31 cellular contexts compared by ENCODE assay signal in the genomic region with DNA sequence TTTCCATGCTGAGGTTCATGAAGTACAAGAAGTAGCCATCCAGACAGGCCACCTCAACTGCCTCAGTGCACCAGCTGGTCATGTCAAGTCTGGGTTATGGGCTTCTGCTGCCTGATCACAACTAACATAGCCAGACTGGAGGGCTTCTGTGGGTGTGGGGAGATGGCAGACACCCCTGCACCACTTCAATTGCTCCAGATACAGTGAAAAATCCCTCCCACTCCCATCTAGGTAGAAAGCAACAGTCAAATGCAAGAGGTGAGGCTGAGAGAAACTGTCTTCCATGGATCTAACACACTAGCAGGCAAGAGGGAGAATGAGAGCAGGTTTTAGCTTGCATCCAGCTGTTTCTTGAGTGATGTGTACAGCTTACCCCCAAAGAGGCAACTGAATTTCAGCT. TPM values are rescaled to one million over a fixed set of nuclear protein-coding genes. Genes with fewer than 3 reads are reported as not detected.
"Had no signal": no experiment of that assay in that cellular context is flagged by ENCODE, and none has a peak within 500 bp of the region (broad histone marks: within the 10 kb centered on the region; RNA-seq: fewer than 3 reads in every experiment).

No MANE protein-coding gene starts in this region.

- H3K79me2 ChIP-seq: hepatocyte, parathyroid adenoma had no signal

- H3K9me3 ChIP-seq: colonic mucosa, esophagus muscularis mucosa, gastroesophageal sphincter, heart left ventricle, left lung, mucosa of descending colon, prostate gland, sigmoid colon, stomach, testis, tibial nerve, upper lobe of left lung had no signal

- H3K4me1 ChIP-seq: colonic mucosa, foreskin keratinocyte, gastroesophageal sphincter, left lung, neural progenitor cell, parathyroid adenoma, prostate gland, sigmoid colon, upper lobe of left lung had no signal

- H3K4me3 ChIP-seq: colonic mucosa, esophagus muscularis mucosa, gastroesophageal sphincter, heart left ventricle, hepatocyte, left lung, mucosa of descending colon, neural progenitor cell, prostate gland, sigmoid colon, stomach, testis, tibial nerve, upper lobe of left lung had no signal

- FAIRE-seq: endothelial cell of umbilical vein, kidney had no signal

- H2AFZ ChIP-seq: hepatocyte, neural progenitor cell, parathyroid adenoma had no signal

- H3K4me2 ChIP-seq: hepatocyte, neural progenitor cell had no signal

- H3K36me3 ChIP-seq: colonic mucosa, esophagus muscularis mucosa, heart left ventricle, left lung, neural progenitor cell, prostate gland, sigmoid colon, stomach, tibial nerve, upper lobe of left lung had no signal

- H3K27me3 ChIP-seq: colonic mucosa, gastroesophageal sphincter, sigmoid colon, testis, tibial nerve, upper lobe of left lung had no signal

- DNase-seq: effector memory CD4-positive, alpha-beta T cell; foreskin keratinocyte; heart left ventricle; kidney; left cardiac atrium; left lung; mesenchymal stem cell; naive B cell; right cardiac atrium; sigmoid colon; stimulated activated CD4-positive, alpha-beta T cell treated with anti-CD3 and anti-CD28 coated beads, Interleukin-2, amount 100 ng/mL, for 24 hours; stimulated activated CD4-positive, alpha-beta T cell treated with anti-CD3 and anti-CD28 coated beads, Interleukin-4, amount 100 ng/mL, for 24 hours; stimulated activated naive CD4-positive, alpha-beta T cell treated with Interleukin-2 at 50 U/mL for 16 hours; stomach; testis; upper lobe of left lung had no signal

- H3K27ac ChIP-seq: colonic mucosa, esophagus muscularis mucosa, foreskin keratinocyte, gastroesophageal sphincter, heart left ventricle, left lung, neural progenitor cell, parathyroid adenoma, prostate gland, sigmoid colon, stomach, tibial nerve, upper lobe of left lung had no signal

- H3K9ac ChIP-seq: neural progenitor cell, parathyroid adenoma had no signal

RNA-seq across cellular contexts. Expression of a gene that starts 10.8 kb away (rescaled TPM):
- total RNA-seq: endothelial cell of umbilical vein, epithelial cell of proximal tubule, foreskin keratinocyte, lung microvascular endothelial cell, osteoblast, renal cortical epithelial cell had no signal
- polyA plus RNA-seq: endothelial cell of umbilical vein, fibroblast of lung, foreskin keratinocyte had no signal
